8 cellular contexts compared by ENCODE assay signal in genomic region chr2:68156419-68156818, GRCh38. TPM values are rescaled to one million over a fixed set of nuclear protein-coding genes. Genes with fewer than 3 reads are reported as not detected.
DNase-seq lines count a peak whose midpoint lies in the region; ATAC-seq and TF ChIP-seq lines count a peak whose summit lies in the region.

No MANE protein-coding gene starts in this region.

- H3K36me3 ChIP-seq in H7 (replicated peaks; ENCODE audit: control insufficient read depth, insufficient read depth, low read length) (peaks cover 4% of the 10 kb centered on the region), WERI-Rb-1 (peaks cover 23% of the 10 kb centered on the region)

- H3K9me3 ChIP-seq in WERI-Rb-1 (ENCODE audit: severe bottlenecking) = no peaks in the 10 kb centered on the region

- DNase-seq in H7 (peak; percentile 7), WERI-Rb-1 (no peak), germinal center (ENCODE audit: low spot score) (peak; percentile 7), UCSD-AML1 (lab: John Stamatoyannopoulos, UW; ENCODE audit: unreplicated experiment) (no peak), NCI-H82 (lab: John Stamatoyannopoulos, UW) (no peak), DMS 273 treated with DMSO at 0.1 percent for 48 hours (lab: John Stamatoyannopoulos, UW) (no peak)

- H3K4me3 ChIP-seq in H7 (ENCODE audit: insufficient read depth, low read depth, low read length) (peak overlapping the region; percentile 89), WERI-Rb-1 (ENCODE audit: low read depth, low read length) (peak overlapping the region; percentile 95), skin epidermis (peak overlapping the region; percentile 74 to 97 (median 87))

- no peaks in the 10 kb centered on the region for H3K27me3 ChIP-seq in H7 (ENCODE audit: control insufficient read depth, insufficient read depth, low read length)
- H3K27me3 ChIP-seq in WERI-Rb-1 (ENCODE audit: insufficient read depth, low read depth, severe bottlenecking) = no peaks in the 10 kb centered on the region

- TF ChIP-seq CTCF in WERI-Rb-1 (IDR thresholded peaks at IDR 0.05; ENCODE audit: low read depth, low read length) = no peak

- ATAC-seq in HG02870 (IDR thresholded peaks at IDR 0.05; ENCODE audit: unreplicated experiment) = no peak

- H3K27ac ChIP-seq in WERI-Rb-1 = peak overlapping the region; percentile 99
- peak overlapping the region in 13 of 21 experiments; percentile 86 to 97 (median 93) for H3K27ac ChIP-seq in skin epidermis

RNA-seq across cellular contexts. Expression of gene PNO1, which starts 1.3 kb away (rescaled TPM):
- total RNA-seq in H7 (2014; rRNA removed; shearing (Covaris generic)) = 24.5 and 27.6 TPM in 2 replicates

Comparison
In these comparisons a context has a peak if more than half of its experiments do, and no peak if none do; other contexts are left out.
1. DNase-seq: peak in H7 (single experiment) and germinal center (single experiment); none in WERI-Rb-1 (single experiment), UCSD-AML1 (single experiment), NCI-H82 (single experiment) and DMS 273 treated with DMSO at 0.1 percent for 48 hours (single experiment).
2. Peak in every context shown above with its lines, with median percentiles within 50 percentile points of each other: H3K4me3 ChIP-seq.